ENCODE assay signal across 11 cellular contexts in the genomic region with DNA sequence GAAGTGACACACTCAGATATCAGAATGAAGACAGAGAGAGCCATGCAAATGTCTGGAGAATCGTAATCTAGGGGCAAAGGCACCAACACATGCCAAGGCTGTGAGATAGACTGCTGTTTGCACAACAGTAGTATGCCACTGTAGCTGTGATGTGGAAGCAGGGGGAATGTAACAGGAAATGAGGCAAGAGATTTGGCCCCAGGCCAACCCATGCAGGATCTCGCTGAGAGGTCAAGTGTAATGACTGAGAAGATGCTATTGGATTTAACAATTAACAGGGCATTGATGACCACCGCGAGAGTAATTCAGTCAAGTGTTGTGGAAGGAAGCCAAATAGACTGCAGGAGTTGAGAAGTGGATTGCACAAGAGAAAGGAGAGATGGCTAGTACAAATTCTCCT.
DNase-seq lines count a peak whose midpoint lies in the region; ATAC-seq, FAIRE-seq and TF ChIP-seq lines count a peak whose summit lies in the region.
"Had no signal": no experiment of that assay in that cellular context is flagged by ENCODE, and none has a peak within 500 bp of the region (broad histone marks: within the 10 kb centered on the region; RNA-seq: fewer than 3 reads in every experiment).

No MANE protein-coding gene starts in this region.

- no peak overlapping the region for H2AK5ac ChIP-seq in H1 (ENCODE audit: low read depth, low read length)

- DNase-seq in A172 (ENCODE audit: low spot score) (peak; percentile 1), HK-2 (ENCODE audit: unreplicated experiment) (peak; percentile 71), NCI-H69 (lab: John Stamatoyannopoulos, UW) (peak; percentile 95), H1 (ENCODE audit: low read depth in 1 of 2, low spot score in 2 of 2) (no peak), NCI-H1694 treated with DMSO at 0.1 percent for 48 hours (lab: John Stamatoyannopoulos, UW) (no peak), NCI-H446 treated with DMSO at 0.1 percent for 48 hours (lab: John Stamatoyannopoulos, UW) (no peak)
- DNase-seq: activated naive CD8-positive, alpha-beta T cell treated with anti-CD3 and anti-CD28 coated beads for 36 hours; NCI-H2171 treated with DMSO at 0.1 percent for 48 hours had no signal

- no peak overlapping the region for H4K5ac ChIP-seq in H1 (ENCODE audit: insufficient read length, low read depth, low read length)

- H3K4me2 ChIP-seq in H1 (ENCODE audit: insufficient read depth in 1 of 2, low read depth in 2 of 2, low read length in 2 of 2) = no peak overlapping the region

- H3K36me3 ChIP-seq in H1 (ENCODE audit: control insufficient read depth in 2 of 4, insufficient read depth in 4 of 4, low read length in 3 of 4) = no peaks in the 10 kb centered on the region

- H4K8ac ChIP-seq in H1 (ENCODE audit: extremely low read depth, insufficient read depth, low read length) = no peak overlapping the region

- no peak overlapping the region; the same call in 1 of the 2 replicates for H2BK12ac ChIP-seq in H1 (ENCODE audit: low read depth, low read length)

- CTCF ChIA-PET in H1 (lab: Charles Lee; ENCODE audit: partially characterized antibody) = no interaction called here

- no peak overlapping the region for H3K56ac ChIP-seq in H1 (replicated peaks; ENCODE audit: insufficient read length, low read depth, low read length)

- no peaks in the 10 kb centered on the region for H4K20me1 ChIP-seq in H1 (replicated peaks in 1 of 2; ENCODE audit: control insufficient read depth in 1 of 2, insufficient read depth in 2 of 2, low read length in 2 of 2)

- no peak overlapping the region for H2AFZ ChIP-seq in H1 (ENCODE audit: low read length)

- H3K14ac ChIP-seq in H1 (ENCODE audit: insufficient read length) = no peak overlapping the region

- no peaks in the 10 kb centered on the region for H3K79me2 ChIP-seq in H1 (ENCODE audit: control insufficient read depth in 1 of 2, insufficient read depth in 2 of 2, low read length in 2 of 2)

- ATAC-seq in GM19035 (IDR thresholded peaks at IDR 0.05; ENCODE audit: unreplicated experiment) = no peak
- no peak for ATAC-seq in GM21786 (IDR thresholded peaks at IDR 0.05; ENCODE audit: unreplicated experiment)

- no peak for TF ChIP-seq POLR2A in H1 (IDR thresholded peaks at IDR 0.05; ENCODE audit: control extremely low read depth in 1 of 2, low read depth in 2 of 2, low read length in 2 of 2)

- H3K27ac ChIP-seq in H1 (ENCODE audit: low read depth, low read length) = no peak overlapping the region

- no peak overlapping the region for H2BK15ac ChIP-seq in H1 (ENCODE audit: low read length)

- no peak overlapping the region for H3K18ac ChIP-seq in H1 (ENCODE audit: extremely low read depth, low read length)

- no peaks in the 10 kb centered on the region for H3K79me1 ChIP-seq in H1 (ENCODE audit: low read depth, low read length)

- WGBS in H1 (ENCODE audit: extremely low coverage in 1 of 2, insufficient coverage in 1 of 2, insufficient read length in 1 of 2, insufficient replicate concordance in 2 of 2, low coverage in 1 of 2, low lambda C conversion rate in 2 of 2, missing lambda C conversion rate in 1 of 2), 2 experiments = 86% methylated on average over 4 of the region's 4 CpGs; no CpG with 5 or more reads in 1 of the 2 experiments

- H2BK120ac ChIP-seq in H1 (replicated peaks; ENCODE audit: low read depth, low read length) = no peak overlapping the region

- no peak overlapping the region for H3K4ac ChIP-seq in H1 (replicated peaks; ENCODE audit: insufficient read length, low read depth, low read length)

- no peak for TF ChIP-seq RAD21 in H1 (IDR thresholded peaks at IDR 0.05 in 1 of 2, conservative IDR thresholded peaks at IDR 0.05 in 1 of 2; ENCODE audit: low read depth in 2 of 2, low read length in 2 of 2)

- H3K4me3 ChIP-seq in H1 (ENCODE audit: extremely low read depth in 1 of 4, insufficient read depth in 2 of 4, low read depth in 3 of 4, low read length in 4 of 4) = no peak overlapping the region

- H3K9me3 ChIP-seq in H1 (ENCODE audit: insufficient read depth in 2 of 2, low read depth in 1 of 2, low read length in 1 of 2) = no peaks in the 10 kb centered on the region

- no peak for TF ChIP-seq EP300 in H1 (IDR thresholded peaks at IDR 0.05; ENCODE audit: borderline replicate concordance in 1 of 2, low read depth in 2 of 2, low read length in 2 of 2)

- POLR2A ChIA-PET in H1 (lab: Charles Lee; ENCODE audit: partially characterized antibody) = no interaction called here

- FAIRE-seq in H1 (lab: Jason Lieb, UNC) = no peak
- FAIRE-seq: frontal cortex had no signal

- no peaks in the 10 kb centered on the region; a peak in 2 of 7 replicates for H3K27me3 ChIP-seq in H1 (replicated peaks in 1 of 4; ENCODE audit: control insufficient read depth in 3 of 4, extremely low read depth in 1 of 4, insufficient read depth in 3 of 4, low read length in 3 of 4)

- no peak overlapping the region for H4K91ac ChIP-seq in H1 (replicated peaks; ENCODE audit: insufficient read length, low read length)

- peak overlapping the region; percentile 67; the same call in 1 of the 2 replicates for H2BK20ac ChIP-seq in H1 (ENCODE audit: low read length)

- no peak for TF ChIP-seq CTCF in H1 (IDR thresholded peaks at IDR 0.05; ENCODE audit: control extremely low read depth in 1 of 3, insufficient read depth in 1 of 3, low read depth in 1 of 3, low read length in 3 of 3)

- H2BK5ac ChIP-seq in H1 (ENCODE audit: low read depth, low read length) = no peak overlapping the region

- no peaks in the 10 kb centered on the region for H3K23me2 ChIP-seq in H1 (ENCODE audit: low read depth, low read length)

- no peaks in the 10 kb centered on the region; a peak in 1 of 7 replicates for H3K4me1 ChIP-seq in H1 (replicated peaks in 1 of 4; ENCODE audit: control insufficient read depth in 3 of 4, insufficient read depth in 4 of 4, low read length in 3 of 4)

- no peak overlapping the region for H3K23ac ChIP-seq in H1 (ENCODE audit: insufficient read length)

- no peak overlapping the region for H3K9ac ChIP-seq in H1 (replicated peaks in 1 of 4; ENCODE audit: extremely low read depth in 1 of 4, low read depth in 3 of 4, low read length in 3 of 4)

TF ChIP-seq in H1, 55 proteins besides CTCF, POLR2A, EP300 and RAD21:
- TF ChIP-seq EZH2 (IDR thresholded peaks at IDR 0.05; ENCODE audit: low read depth, low read length, severe bottlenecking) = no peak
- TF ChIP-seq TBP (IDR thresholded peaks at IDR 0.05; ENCODE audit: low read depth, low read length) = no peak
- TF ChIP-seq SUZ12 (IDR thresholded peaks at IDR 0.05; ENCODE audit: low read length) = no peak
- no peak for TF ChIP-seq RNF2 (IDR thresholded peaks at IDR 0.05; ENCODE audit: borderline replicate concordance, low read depth, low read length, missing control alignments, poor library complexity, severe bottlenecking)
- TF ChIP-seq, protein P1, sequence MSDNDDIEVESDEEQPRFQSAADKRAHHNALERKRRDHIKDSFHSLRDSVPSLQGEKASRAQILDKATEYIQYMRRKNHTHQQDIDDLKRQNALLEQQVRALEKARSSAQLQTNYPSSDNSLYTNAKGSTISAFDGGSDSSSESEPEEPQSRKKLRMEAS (IDR thresholded peaks at IDR 0.05) = no peak
- no peak for TF ChIP-seq RBBP5 (IDR thresholded peaks at IDR 0.05; ENCODE audit: borderline replicate concordance, low read depth, low read length)
- no peak for TF ChIP-seq HDAC6 (IDR thresholded peaks at IDR 0.05; ENCODE audit: low read depth, low read length)
- TF ChIP-seq SRF (IDR thresholded peaks at IDR 0.05; ENCODE audit: low read depth, low read length) = no peak
- no peak for TF ChIP-seq KDM4A (IDR thresholded peaks at IDR 0.05; ENCODE audit: low read depth, low read length, severe bottlenecking)

Comparison
In these comparisons a context has a peak if more than half of its experiments do, and no peak if none do; other contexts are left out.
1. DNase-seq: peak in A172 (single experiment), HK-2 (single experiment) and NCI-H69 (single experiment); none in H1 (0 of 2), NCI-H1694 treated with DMSO at 0.1 percent for 48 hours (single experiment) and NCI-H446 treated with DMSO at 0.1 percent for 48 hours (single experiment).